Comparison of ENCODE assay signal across 11 cellular contexts in the genomic region with DNA sequence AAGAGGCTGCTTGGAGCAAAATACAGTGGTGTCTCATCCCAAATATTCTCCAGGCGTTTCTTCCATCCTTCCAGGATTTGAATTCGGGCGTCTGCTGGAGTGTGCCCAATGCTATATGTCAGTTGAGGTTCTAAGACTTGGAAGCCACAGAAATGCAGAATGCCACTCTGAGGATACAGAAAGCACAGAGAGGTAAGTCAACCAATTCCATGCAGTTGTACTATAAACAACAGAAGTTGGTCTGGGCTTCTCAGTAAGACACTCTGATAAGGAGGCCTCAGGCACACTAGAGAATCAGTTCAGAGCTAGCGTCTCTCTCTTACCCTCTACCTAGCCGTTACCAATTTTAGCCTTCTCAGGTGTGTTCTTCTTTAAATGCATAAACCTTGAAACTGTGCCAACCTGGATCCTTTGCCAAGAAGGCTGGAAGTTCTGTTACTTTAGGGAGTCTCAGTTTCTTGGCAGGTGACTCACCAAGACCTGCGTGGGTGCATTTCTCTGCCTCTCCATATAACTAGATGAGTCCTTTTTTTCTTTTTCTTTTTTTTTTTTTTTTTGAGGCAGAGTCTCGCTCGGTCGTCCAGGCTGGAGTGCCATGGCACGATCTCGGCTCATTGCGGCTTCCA. TPM values are rescaled to one million over a fixed set of nuclear protein-coding genes. Genes with fewer than 3 reads are reported as not detected.
A peak's percentile ranks its signal among the peaks of the same experiment; 100 is the strongest.
DNase-seq lines count a peak whose midpoint lies in the region; ATAC-seq and TF ChIP-seq lines count a peak whose summit lies in the region.
"Had no signal": no experiment of that assay in that cellular context is flagged by ENCODE, and none has a peak within 500 bp of the region (broad histone marks: within the 10 kb centered on the region; RNA-seq: fewer than 3 reads in every experiment).

No MANE protein-coding gene starts in this region.

- no peaks in the 10 kb centered on the region for H3K79me2 ChIP-seq in MM.1S (ENCODE audit: low read length)

- no peak overlapping the region for H3K4me2 ChIP-seq in MM.1S (ENCODE audit: low read depth, low read length)

- no peaks in the 10 kb centered on the region for H3K36me3 ChIP-seq in MM.1S (replicated peaks; ENCODE audit: insufficient read depth, low read length)
- H3K36me3 ChIP-seq: cardiac muscle cell had no signal

- ATAC-seq in GM21576 (IDR thresholded peaks at IDR 0.05; ENCODE audit: unreplicated experiment), result no peak
- ATAC-seq: Panc1 had no signal

- no peak overlapping the region for H2AFZ ChIP-seq in MM.1S (ENCODE audit: low read length)

- H3K4me1 ChIP-seq in MM.1S (ENCODE audit: low read length), result no peaks in the 10 kb centered on the region

- H4K20me1 ChIP-seq in MM.1S (ENCODE audit: insufficient read depth, low read length), result no peaks in the 10 kb centered on the region

- no peaks in the 10 kb centered on the region for H3K9me3 ChIP-seq in AG04450 (ENCODE audit: control insufficient read depth, insufficient read depth, low read length)
- no peaks in the 10 kb centered on the region for H3K9me3 ChIP-seq in MM.1S (replicated peaks; ENCODE audit: insufficient read depth, low read length)

- no peaks in the 10 kb centered on the region for H3K9me2 ChIP-seq in MM.1S (replicated peaks; ENCODE audit: insufficient read depth, low read length)

- H3K4me3 ChIP-seq in AG04450 (ENCODE audit: low read depth, low read length) (no peak overlapping the region), MM.1S (ENCODE audit: low read length) (no peak overlapping the region)
- H3K4me3 ChIP-seq: cardiac muscle cell had no signal

- no peaks in the 10 kb centered on the region for H3F3A ChIP-seq in MM.1S (ENCODE audit: insufficient read depth, low read length)

- H3K27ac ChIP-seq in AG04450 (ENCODE audit: low read depth, low read length) (peak overlapping the region; percentile 39), MM.1S (ENCODE audit: low read length) (no peak overlapping the region)
- H3K27ac ChIP-seq: cardiac muscle cell had no signal

- H3K9me3 Mint-ChIP-seq in MCF 10A (ENCODE audit: unreplicated experiment) (no peaks in the 10 kb centered on the region), mesothelial cell of epicardium (no peaks in the 10 kb centered on the region)

- H3K9ac ChIP-seq in MM.1S (ENCODE audit: low read length), result no peak overlapping the region

- CTCF ChIA-PET in AG04450 (lab: Charles Lee), result interaction anchor here (0.6 to 3.0 kb wide), 3 partner anchors 43 to 291 kb away, joined by 3 to 33 read pairs (median 4); a partner anchor contains a TSS
- CTCF ChIA-PET in MCF 10A (lab: Yijun Ruan, JAX), result interaction anchor here (0.6 to 6.1 kb wide), 10 partner anchors 11 to 315 kb away, joined by 3 to 98 read pairs (median 5); a partner anchor contains a TSS

- H3K36me3 Mint-ChIP-seq in MCF 10A (ENCODE audit: insufficient read depth, unreplicated experiment) (peaks cover 68% of the 10 kb centered on the region), mesothelial cell of epicardium (peaks cover 25% of the 10 kb centered on the region)

- DNase-seq in AG04450 (ENCODE audit: low read depth, low spot score) (peak; percentile 56), HCEC 1CT (peak; percentile 37), MCF 10A (ENCODE audit: unreplicated experiment) (peak; percentile 100), mesothelial cell of epicardium (ENCODE audit: low spot score in 2 of 2, unreplicated experiment in 2 of 2) (no peak), NCI-H2107 (lab: John Stamatoyannopoulos, UW) (no peak), MV-4-11 (lab: John Stamatoyannopoulos, UW) (no peak), MM.1S (no peak)
- DNase-seq: DND-41 had no signal

- H3K4me1 Mint-ChIP-seq in MCF 10A (ENCODE audit: insufficient read depth, unreplicated experiment) (peaks cover 16% of the 10 kb centered on the region), mesothelial cell of epicardium (peaks cover 15% of the 10 kb centered on the region)

- no peaks in the 10 kb centered on the region for H3K27me3 Mint-ChIP-seq in MCF 10A (ENCODE audit: insufficient read depth, unreplicated experiment)
- no peaks in the 10 kb centered on the region for H3K27me3 Mint-ChIP-seq in mesothelial cell of epicardium (ENCODE audit: low read depth)

- BruUV-seq in MCF 10A (replicated peaks; lab: Mats Ljungman, UMichigan), result no TSS peak

- no peaks in the 10 kb centered on the region for H3K27me3 ChIP-seq in AG04450 (ENCODE audit: control insufficient read depth, insufficient read depth, low read length)
- H3K27me3 ChIP-seq in MM.1S (replicated peaks; ENCODE audit: insufficient read depth, low read length), result no peaks in the 10 kb centered on the region
- H3K27me3 ChIP-seq: cardiac muscle cell had no signal

- H3K27ac Mint-ChIP-seq in MCF 10A (ENCODE audit: low read depth, unreplicated experiment), result peak overlapping the region; percentile 56
- H3K27ac Mint-ChIP-seq in mesothelial cell of epicardium, result peak overlapping the region; percentile 47

- TF ChIP-seq CTCF in AG04450 (IDR thresholded peaks at IDR 0.05; ENCODE audit: low read depth, low read length) (no peak), MCF 10A (IDR thresholded peaks at IDR 0.05; ENCODE audit: unreplicated experiment) (no peak), mesothelial cell of epicardium (IDR thresholded peaks at IDR 0.05; ENCODE audit: unreplicated experiment) (no peak), MM.1S (IDR thresholded peaks at IDR 0.05; ENCODE audit: low read length) (no peak)

- H3K4me3 Mint-ChIP-seq in MCF 10A (ENCODE audit: unreplicated experiment) (peak overlapping the region; percentile 42), mesothelial cell of epicardium (no peak overlapping the region)

- intact Hi-C loops in MCF 10A (cut with micrococcal nuclease), result loop anchor here (1.0 kb wide), 1 partner anchor 15 kb away; a partner anchor contains a TSS

- POLR2A ChIA-PET in AG04450 (lab: Yijun Ruan, JAX), result interaction anchor here (0.7 kb wide), 1 partner anchor 46 kb away, joined by 3 read pairs; no protein-coding TSS in a partner anchor
- POLR2A ChIA-PET in MCF 10A (lab: Yijun Ruan, JAX), result interaction anchor here (0.8 to 6.5 kb wide), 7 partner anchors 9 to 51 kb away, joined by 3 to 83 read pairs (median 4); a partner anchor contains a TSS

RNA-seq across cellular contexts. Expression of a gene that starts 15.1 kb away (rescaled TPM):
- 557 and 580 TPM in 2 replicates for polyA plus RNA-seq in AG04450 (2011; rRNA removed)
- polyA minus RNA-seq in AG04450 (2011; rRNA and poly(A)+ RNA removed), result 211 and 216 TPM in 2 replicates
- total RNA-seq in MCF 10A (2022) (82.7 and 140 TPM in 2 replicates), mesothelial cell of epicardium (30.9 to 33.3 TPM (median 31.8 TPM) in 3 replicates)

RNA-seq across cellular contexts. Expression of a gene that starts 43.5 kb away (rescaled TPM):
- 58.7 TPM in 2 replicates for polyA plus RNA-seq in AG04450 (2011; rRNA removed)
- polyA minus RNA-seq in AG04450 (2011; rRNA and poly(A)+ RNA removed), result 63.9 and 83.2 TPM in 2 replicates
- total RNA-seq in MCF 10A (2022) (73.3 and 110 TPM in 2 replicates), mesothelial cell of epicardium (52.9 to 59.4 TPM (median 56.1 TPM) in 3 replicates)

RNA-seq across cellular contexts. Expression of a gene that starts 50.9 kb away (rescaled TPM):
- polyA plus RNA-seq in AG04450 (2011; rRNA removed), result 13.1 and 13.4 TPM in 2 replicates
- 15.5 and 28.4 TPM in 2 replicates for polyA minus RNA-seq in AG04450 (2011; rRNA and poly(A)+ RNA removed)
- total RNA-seq in MCF 10A (2022) (29.3 and 30.4 TPM in 2 replicates), mesothelial cell of epicardium (32.4 to 39.6 TPM (median 33.8 TPM) in 3 replicates)

Comparison
In these comparisons a context has a peak if more than half of its experiments do, and no peak if none do; other contexts are left out.
1. DNase-seq: peak in AG04450 (single experiment), HCEC 1CT (single experiment) and MCF 10A (single experiment); none in mesothelial cell of epicardium (0 of 2), NCI-H2107 (single experiment), MV-4-11 (single experiment) and MM.1S (single experiment).